In the genomic region with DNA sequence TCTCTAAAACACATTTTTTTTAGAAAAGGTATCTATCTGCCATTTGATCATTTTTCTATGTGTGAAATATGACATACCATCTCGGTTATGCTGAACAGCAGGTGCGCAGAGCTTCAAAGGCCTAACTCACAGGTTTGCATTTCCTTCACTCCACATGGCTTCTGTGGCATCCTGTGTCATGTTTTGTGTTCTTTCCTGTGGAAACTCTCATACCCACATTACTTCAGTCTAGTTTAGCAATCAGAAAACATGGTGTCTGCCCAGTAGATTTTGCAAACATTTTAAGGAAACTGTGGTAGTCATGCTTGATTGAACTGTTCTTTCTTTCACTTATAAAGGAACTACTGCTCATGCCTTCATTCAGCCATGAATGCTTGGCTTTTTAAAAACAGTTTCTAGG, we compare ENCODE assay signal across 8 cellular contexts. TPM values are rescaled to one million over a fixed set of nuclear protein-coding genes. Genes with fewer than 3 reads are reported as not detected.
DNase-seq lines count a peak whose midpoint lies in the region; ATAC-seq and TF ChIP-seq lines count a peak whose summit lies in the region.

No MANE protein-coding gene starts in this region.

- peaks cover 7% of the 10 kb centered on the region for H3K36me3 Mint-ChIP-seq in central memory CD8-positive, alpha-beta T cell (ENCODE audit: insufficient read depth)

- no peak overlapping the region for H2AFZ ChIP-seq in osteoblast (ENCODE audit: low read length)

- H3K27ac Mint-ChIP-seq in central memory CD8-positive, alpha-beta T cell (ENCODE audit: low read depth): peak overlapping the region; percentile 89

- no peak overlapping the region for H3K4me3 ChIP-seq in osteoblast (ENCODE audit: insufficient read depth, low read length)

- H3K4me1 Mint-ChIP-seq in central memory CD8-positive, alpha-beta T cell: peaks cover 46% of the 10 kb centered on the region

- ATAC-seq in GM18909 (IDR thresholded peaks at IDR 0.05; ENCODE audit: poor library complexity, unreplicated experiment) (peak; percentile 88), HG02885 (IDR thresholded peaks at IDR 0.05; ENCODE audit: poor library complexity, unreplicated experiment) (peak; percentile 70)
- peak; percentile 97 for ATAC-seq in central memory CD8-positive, alpha-beta T cell (replicated peaks; ENCODE audit: extremely low read depth, poor library complexity, severe bottlenecking)

- no peaks in the 10 kb centered on the region for H3K36me3 ChIP-seq in osteoblast (ENCODE audit: insufficient read depth, low read length)

- H3K27me3 ChIP-seq in osteoblast (ENCODE audit: insufficient read depth, low read length): no peaks in the 10 kb centered on the region

- no peaks in the 10 kb centered on the region for H3K27me3 Mint-ChIP-seq in central memory CD8-positive, alpha-beta T cell

- H3K4me1 ChIP-seq in osteoblast (ENCODE audit: insufficient read depth, low read length): no peaks in the 10 kb centered on the region

- peak overlapping the region; percentile 72 for H3K4me3 Mint-ChIP-seq in central memory CD8-positive, alpha-beta T cell

- H3K79me2 ChIP-seq in osteoblast (ENCODE audit: insufficient read depth, low read length): no peaks in the 10 kb centered on the region

- DNase-seq in SIG-M5 treated with dmso at 0.1 percent for 504 hours (lab: John Stamatoyannopoulos, UW; ENCODE audit: unreplicated experiment) (peak; percentile 85), NCI-H128 (lab: John Stamatoyannopoulos, UW; ENCODE audit: unreplicated experiment) (no peak), osteoblast (ENCODE audit: insufficient read length, low spot score, missing footprints) (no peak), NCI-H2171 treated with DMSO at 0.1 percent for 48 hours (lab: John Stamatoyannopoulos, UW) (no peak)
- DNase-seq in central memory CD8-positive, alpha-beta T cell (ENCODE audit: low spot score in 2 of 2): peak; percentile 32 to 76
- peak; percentile 45 for DNase-seq in stimulated activated naive CD4-positive, alpha-beta T cell treated with Interleukin-2 at 50 U/mL for 16 hours (lab: John Stamatoyannopoulos, UW)

- no peaks in the 10 kb centered on the region for H4K20me1 ChIP-seq in osteoblast (ENCODE audit: insufficient read depth, low read length)

- H3K27ac ChIP-seq in osteoblast (ENCODE audit: low read depth, low read length): no peak overlapping the region

- no peak for TF ChIP-seq CTCF in osteoblast (IDR thresholded peaks at IDR 0.05; ENCODE audit: extremely low read depth, low read depth, low read length)

- H3K9me3 ChIP-seq in osteoblast (ENCODE audit: low read depth, low read length): no peaks in the 10 kb centered on the region

- H3K4me2 ChIP-seq in osteoblast (ENCODE audit: insufficient read depth, low read length): no peak overlapping the region

- H3K9me3 Mint-ChIP-seq in central memory CD8-positive, alpha-beta T cell: no peaks in the 10 kb centered on the region

RNA-seq across cellular contexts. Expression of a gene that starts 11.3 kb away (rescaled TPM):
- 0.59 and 3.6 TPM in 2 replicates for total RNA-seq in osteoblast

RNA-seq across cellular contexts. Expression of a gene that starts 25.8 kb away (rescaled TPM):
- not detected in 2 replicates for total RNA-seq in osteoblast

Comparison
In these comparisons a context has a peak if more than half of its experiments do, and no peak if none do; other contexts are left out.
1. DNase-seq: peak in SIG-M5 treated with dmso at 0.1 percent for 504 hours (single experiment), central memory CD8-positive, alpha-beta T cell (2 of 2) and stimulated activated naive CD4-positive, alpha-beta T cell treated with Interleukin-2 at 50 U/mL for 16 hours (single experiment); none in NCI-H128 (single experiment), osteoblast (single experiment) and NCI-H2171 treated with DMSO at 0.1 percent for 48 hours (single experiment).
2. Peak in every context shown above with its lines, with median percentiles within 50 percentile points of each other: ATAC-seq.